26 cellular contexts compared by ENCODE assay signal in genomic region chr13:80171096-80171495, GRCh38.
A peak's percentile ranks its signal among the peaks of the same experiment; 100 is the strongest.
DNase-seq lines count a peak whose midpoint lies in the region; ATAC-seq and TF ChIP-seq lines count a peak whose summit lies in the region.
"Had no signal": no experiment of that assay in that cellular context is flagged by ENCODE, and none has a peak within 500 bp of the region (broad histone marks: within the 10 kb centered on the region; RNA-seq: fewer than 3 reads in every experiment).

No MANE protein-coding gene starts in this region.

- in situ Hi-C loops in Caki2 (cut with HindIII; ENCODE audit: low pct_unique_long_range_greater_than_20kb, low sequenced_read_pairs) = no loop called here

- intact Hi-C loops in right lobe of liver (cut with DNase I) (no loop called here), heart right ventricle (cut with DNase I) (no loop called here), vagina (cut with DNase I) (no loop called here)

- no peak overlapping the region for H3K27ac ChIP-seq in right lobe of liver
- H3K27ac ChIP-seq in heart right ventricle = no peak overlapping the region
- no peak overlapping the region for H3K27ac ChIP-seq in vagina
- H3K27ac ChIP-seq: A549, GM23248, HL-60, RWPE1, SK-N-MC had no signal

- H3K4me1 ChIP-seq in right lobe of liver = peaks cover 0 to 9% (median 3%) of the 10 kb centered on the region in 4 donors
- peaks cover 0 to 34% (median 9%) of the 10 kb centered on the region in 9 donors for H3K4me1 ChIP-seq in heart right ventricle
- H3K4me1 ChIP-seq in vagina = no peaks in the 10 kb centered on the region
- H3K4me1 ChIP-seq: A549, Caco-2 had no signal

- ATAC-seq in right lobe of liver (peak; percentile 91 to 92 (median 92)), heart right ventricle (no peak)
- ATAC-seq: A549 had no signal

- no peaks in the 10 kb centered on the region for H3K36me3 ChIP-seq in right lobe of liver
- H3K36me3 ChIP-seq in heart right ventricle = no peaks in the 10 kb centered on the region
- H3K36me3 ChIP-seq in vagina = no peaks in the 10 kb centered on the region

- H3K9me3 ChIP-seq in right lobe of liver (no peaks in the 10 kb centered on the region), heart right ventricle (peaks cover 0 to 6% (median 0%) of the 10 kb centered on the region in 11 donors), vagina (no peaks in the 10 kb centered on the region)
- H3K9me3 ChIP-seq: A549, Caco-2 had no signal

- TF ChIP-seq POLR2A in right lobe of liver (IDR thresholded peaks at IDR 0.05) (no peak), vagina (IDR thresholded peaks at IDR 0.05) (no peak)

- no peak overlapping the region for H3K4me3 ChIP-seq in epithelial cell of esophagus (ENCODE audit: low read length)
- H3K4me3 ChIP-seq in right lobe of liver = no peak overlapping the region
- H3K4me3 ChIP-seq in heart right ventricle = no peak overlapping the region
- no peak overlapping the region for H3K4me3 ChIP-seq in vagina
- H3K4me3 ChIP-seq: A549, GM23248, SK-N-MC had no signal

- WGBS in right lobe of liver (ENCODE audit: insufficient coverage, low coverage, low lambda C conversion rate, missing lambda C conversion rate) = 60% methylated on average over 2 of the region's 4 CpGs
- 93 to 95% methylated on average over 4 of the region's 4 CpGs for WGBS in heart right ventricle, 2 donors

- TF ChIP-seq CTCF in epithelial cell of esophagus (IDR thresholded peaks at IDR 0.05; ENCODE audit: insufficient read depth, low read depth, low read length, missing control alignments) (no peak), right lobe of liver (IDR thresholded peaks at IDR 0.05) (no peak), heart right ventricle (IDR thresholded peaks at IDR 0.05) (no peak), vagina (IDR thresholded peaks at IDR 0.05) (no peak)

- DNase-seq in Caki2 (ENCODE audit: low read depth) (peak; percentile 31), M059J (ENCODE audit: low read depth) (peak; percentile 85), epithelial cell of esophagus (ENCODE audit: low read depth) (peak; percentile 8), right lobe of liver (peak; percentile 36 to 68 (median 63)), NCI-H2196 treated with DMSO at 0.1 percent for 48 hours (lab: John Stamatoyannopoulos, UW; ENCODE audit: unreplicated experiment) (no peak), heart right ventricle (no peak), vagina (ENCODE audit: extremely low spot score in 2 of 2) (no peak)
- DNase-seq: C1 segment of cervical spinal cord; Caco-2; CD4-positive, alpha-beta memory T cell; DMS79 treated with DMSO at 0.1 percent for 48 hours; GM23248; H7; Karpas-422; MV-4-11; NCI-H1105; NCI-H1436 treated with DMSO at 0.1 percent for 48 hours; NCI-H187 treated with DMSO at 0.1 percent for 48 hours; NCI-H2171 treated with DMSO at 0.1 percent for 48 hours; NCI-H446; NCI-H524 treated with DMSO at 0.1 percent for 48 hours; SHP77 treated with DMSO at 0.1 percent for 48 hours had no signal

- no peaks in the 10 kb centered on the region for H3K27me3 ChIP-seq in right lobe of liver
- H3K27me3 ChIP-seq in heart right ventricle = no peaks in the 10 kb centered on the region
- H3K27me3 ChIP-seq in vagina = no peaks in the 10 kb centered on the region

Comparison
In these comparisons a context has a peak if more than half of its experiments do, and no peak if none do; other contexts are left out.
1. DNase-seq: peak in Caki2 (single experiment), M059J (single experiment), epithelial cell of esophagus (single experiment) and right lobe of liver (3 of 3); none in NCI-H2196 treated with DMSO at 0.1 percent for 48 hours (single experiment), heart right ventricle (0 of 2) and vagina (0 of 2).
2. ATAC-seq: peak in right lobe of liver (4 of 4); none in heart right ventricle (0 of 8).